In genomic region chr9:131520448-131520847, GRCh38 we compare ENCODE assay signal across 35 cellular contexts. TPM values are rescaled to one million over a fixed set of nuclear protein-coding genes. Genes with fewer than 3 reads are reported as not detected.
"Had no signal": no experiment of that assay in that cellular context is flagged by ENCODE, and none has a peak within 500 bp of the region (broad histone marks: within the 10 kb centered on the region; RNA-seq: fewer than 3 reads in every experiment).

No MANE protein-coding gene starts in this region.

- H3K36me3 ChIP-seq: neural progenitor cell, ovary, uterus had no signal

- DNase-seq: hypothalamus; immature natural killer cell; left ventricle myocardium inferior; mesendoderm; naive B cell; natural killer cell; nephron progenitor cell; occipital lobe; ovary; retina; stimulated activated CD4-positive, alpha-beta T cell treated with anti-CD3 and anti-CD28 coated beads, Interleukin-1b, Interleukin-23, amount 100 ng/mL, for 48 hours; stimulated activated CD4-positive, alpha-beta T cell treated with anti-CD3 and anti-CD28 coated beads, Interleukin-2, amount 100 ng/mL, for 48 hours; stimulated activated CD4-positive, alpha-beta T cell treated with anti-CD3 and anti-CD28 coated beads, Interleukin-4, amount 100 ng/mL, for 4 hours; stimulated activated CD8-positive, alpha-beta memory T cell treated with anti-CD3 and anti-CD28 coated beads, Interleukin-4, amount 100 ng/mL, for 48 hours; stimulated activated naive CD4-positive, alpha-beta T cell treated with Interleukin-2 at 50 U/mL for 16 hours; stimulated activated naive CD8-positive, alpha-beta T cell treated with anti-CD3 and anti-CD28 coated beads, Interleukin-15, amount 100 ng/mL, for 72 hours; substantia nigra; uterus had no signal

- H3K27me3 ChIP-seq: neural progenitor cell, neutrophil, ovary, tibial nerve, uterus had no signal

- H3K4me3 Mint-ChIP-seq: immature natural killer cell; mesothelial cell of epicardium; naive B cell; natural killer cell; nephron progenitor cell; neural progenitor cell; stimulated activated memory B cell treated with anti-CD40 and anti-IgM and Interleukin-4, amounts not matched to agents 10 μg/mL and 1 μg/mL and 100 μg/mL, for 72 hours; stimulated activated naive CD8-positive, alpha-beta T cell treated with anti-CD3 and anti-CD28 coated beads, Interleukin-15, amount 100 ng/mL, for 72 hours; type B pancreatic cell had no signal

- H3K9me3 Mint-ChIP-seq: immature natural killer cell; mesothelial cell of epicardium; naive B cell; natural killer cell; nephron progenitor cell; neural progenitor cell; stimulated activated memory B cell treated with anti-CD40 and anti-IgM and Interleukin-4, amounts not matched to agents 10 μg/mL and 1 μg/mL and 100 μg/mL, for 72 hours; stimulated activated naive CD8-positive, alpha-beta T cell treated with anti-CD3 and anti-CD28 coated beads, Interleukin-15, amount 100 ng/mL, for 72 hours; type B pancreatic cell had no signal

- H2AFZ ChIP-seq: neural progenitor cell had no signal

- H3K4me1 ChIP-seq: neural progenitor cell, prostate gland, tibial nerve, uterus had no signal

- ATAC-seq: natural killer cell; right cardiac atrium; stimulated activated memory B cell treated with anti-CD40 and anti-IgM and Interleukin-4, amounts not matched to agents 10 μg/mL and 1 μg/mL and 100 μg/mL, for 72 hours; stimulated activated naive CD8-positive, alpha-beta T cell treated with anti-CD3 and anti-CD28 coated beads, Interleukin-15, amount 100 ng/mL, for 72 hours had no signal

- H3K36me3 Mint-ChIP-seq: natural killer cell had no signal

- H3K4me3 ChIP-seq: left ventricle myocardium inferior, lung, neural progenitor cell, ovary, prostate gland, smooth muscle cell, tibial nerve, uterus had no signal

- H3K27ac Mint-ChIP-seq: immature natural killer cell; mesothelial cell of epicardium; natural killer cell; stimulated activated memory B cell treated with anti-CD40 and anti-IgM and Interleukin-4, amounts not matched to agents 10 μg/mL and 1 μg/mL and 100 μg/mL, for 72 hours; type B pancreatic cell had no signal

- H3K9me3 ChIP-seq: left ventricle myocardium inferior, ovary, prostate gland, tibial nerve, uterus had no signal

- H3K4me2 ChIP-seq: neural progenitor cell, smooth muscle cell had no signal

- H3K27me3 Mint-ChIP-seq: naive B cell; stimulated activated memory B cell treated with anti-CD40 and anti-IgM and Interleukin-4, amounts not matched to agents 10 μg/mL and 1 μg/mL and 100 μg/mL, for 72 hours; stimulated activated naive CD8-positive, alpha-beta T cell treated with anti-CD3 and anti-CD28 coated beads, Interleukin-15, amount 100 ng/mL, for 72 hours; type B pancreatic cell had no signal

- H3K27ac ChIP-seq: left ventricle myocardium inferior, neural progenitor cell, neutrophil, ovary, prostate gland, tibial nerve, uterus had no signal

- H3K9ac ChIP-seq: neural progenitor cell had no signal

- H3K4me1 Mint-ChIP-seq: immature natural killer cell; mesothelial cell of epicardium; naive B cell; natural killer cell; nephron progenitor cell; neural progenitor cell; stimulated activated memory B cell treated with anti-CD40 and anti-IgM and Interleukin-4, amounts not matched to agents 10 μg/mL and 1 μg/mL and 100 μg/mL, for 72 hours had no signal

RNA-seq across cellular contexts. Expression of gene PRRT1B, which starts 24.9 kb away (rescaled TPM):
- total RNA-seq: kidney epithelial cell, left ventricle myocardium inferior, lower leg skin, mesothelial cell of epicardium, mononuclear cell, natural killer cell, occipital lobe, right cardiac atrium, skeletal muscle tissue, smooth muscle cell, temporal lobe, tibial nerve, ureter, uterus had no signal
- polyA plus RNA-seq: immature natural killer cell, ovary, right cardiac atrium, smooth muscle cell, thymus had no signal
